Comparison of ENCODE assay signal across 14 cellular contexts in the genomic region with DNA sequence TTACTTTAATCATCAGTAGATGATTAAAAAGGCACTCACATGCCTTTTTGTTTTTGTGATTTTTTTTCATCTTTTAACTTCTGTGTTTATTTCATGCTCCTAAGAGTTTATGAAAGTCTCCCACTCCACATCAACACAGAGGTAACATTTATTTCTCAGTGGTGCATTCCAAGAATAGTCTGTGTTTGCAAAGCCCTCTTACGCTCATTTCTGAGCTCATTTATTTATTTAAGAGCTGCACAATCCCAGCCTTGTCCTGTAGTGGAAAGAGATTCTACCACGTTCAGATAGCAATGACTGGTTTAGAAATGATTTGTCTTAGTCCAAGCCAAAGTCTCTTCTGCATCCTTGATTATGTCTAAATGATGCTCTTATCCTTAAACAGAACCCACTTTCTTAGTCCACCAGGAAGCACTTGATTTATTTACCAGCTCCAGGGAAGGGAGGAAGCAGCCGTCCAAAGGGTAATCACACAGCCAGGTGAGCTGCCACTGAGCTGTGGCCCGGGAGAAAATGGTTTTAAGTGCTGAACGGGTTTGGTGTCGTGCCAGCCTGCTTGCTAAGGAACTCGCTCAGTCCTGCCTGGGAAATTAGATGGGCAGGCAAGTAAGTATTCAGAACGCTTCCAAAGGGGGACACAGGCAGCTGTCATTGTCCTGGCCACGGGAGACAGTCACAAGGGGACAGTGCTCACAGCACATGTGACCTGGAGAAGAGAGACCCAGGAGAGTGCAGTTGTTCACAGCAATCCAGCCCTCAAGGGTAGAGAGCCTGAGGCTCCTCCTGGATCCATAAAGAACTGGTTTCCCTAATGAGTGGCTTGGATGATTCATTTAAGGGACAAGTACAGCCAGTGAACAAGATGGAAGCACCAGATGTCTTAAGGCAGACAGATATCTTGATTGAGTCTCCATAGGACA.
DNase-seq lines count a peak whose midpoint lies in the region; ATAC-seq and TF ChIP-seq lines count a peak whose summit lies in the region.
"Had no signal": no experiment of that assay in that cellular context is flagged by ENCODE, and none has a peak within 500 bp of the region (broad histone marks: within the 10 kb centered on the region; RNA-seq: fewer than 3 reads in every experiment).

No MANE protein-coding gene starts in this region.

- no peak overlapping the region for H3K4me2 ChIP-seq in Karpas-422 (ENCODE audit: low read depth, low read length, poor library complexity, severe bottlenecking)

- no peak overlapping the region for H3K4me3 ChIP-seq in tibial artery
- no peak overlapping the region for H3K4me3 ChIP-seq in Karpas-422 (ENCODE audit: low read length)
- H3K4me3 ChIP-seq: K562 had no signal

- intact Hi-C loops in tibial artery (cut with DNase I; ENCODE audit: low total_unique reads) = no loop called here

- no peaks in the 10 kb centered on the region for H3K79me2 ChIP-seq in Karpas-422 (ENCODE audit: low read length)

- no peaks in the 10 kb centered on the region for H3K9me2 ChIP-seq in Karpas-422 (replicated peaks; ENCODE audit: insufficient read depth, low read length)

- no peaks in the 10 kb centered on the region for H3K27me3 ChIP-seq in tibial artery
- no peaks in the 10 kb centered on the region for H3K27me3 ChIP-seq in Karpas-422 (ENCODE audit: low read length)

- no peak for TF ChIP-seq CTCF in tibial artery (IDR thresholded peaks at IDR 0.05)

- ATAC-seq in HG02852 (IDR thresholded peaks at IDR 0.05; ENCODE audit: unreplicated experiment) (no peak), HG03045 (IDR thresholded peaks at IDR 0.05; ENCODE audit: unreplicated experiment) (no peak)
- ATAC-seq: activated naive CD8-positive, alpha-beta T cell treated with anti-CD3 and anti-CD28 coated beads, Interleukin-2, amount 50 U/mL, for 24 hours; esophagus mucosa; K562; Panc1 had no signal

- H3K36me3 ChIP-seq in tibial artery = no peaks in the 10 kb centered on the region
- no peaks in the 10 kb centered on the region for H3K36me3 ChIP-seq in Karpas-422 (ENCODE audit: insufficient read depth, low read length)

- peaks cover 0 to 40% (median 29%) of the 10 kb centered on the region in 4 donors for H3K4me1 ChIP-seq in tibial artery
- no peaks in the 10 kb centered on the region for H3K4me1 ChIP-seq in Karpas-422 (ENCODE audit: low read length)

- no peak overlapping the region for H2AFZ ChIP-seq in Karpas-422 (ENCODE audit: low read length)

- H3K27ac ChIP-seq in tibial artery (peak overlapping the region; percentile 49 to 85), Karpas-422 (ENCODE audit: low read length) (no peak overlapping the region)

- H4K20me1 ChIP-seq in Karpas-422 (ENCODE audit: insufficient read depth, low read depth, low read length) = no peaks in the 10 kb centered on the region

- H3K9ac ChIP-seq in Karpas-422 (ENCODE audit: low read length) = no peak overlapping the region

- H3K9me3 ChIP-seq in tibial artery (no peaks in the 10 kb centered on the region), Karpas-422 (ENCODE audit: low read length) (no peaks in the 10 kb centered on the region)

- DNase-seq in NCI-H146 treated with DMSO at 0.1 percent for 48 hours (lab: John Stamatoyannopoulos, UW; ENCODE audit: unreplicated experiment) = peak; percentile 51
- DNase-seq in astrocyte of the hippocampus (ENCODE audit: low read depth, low spot score) = peak; percentile 24
- peak; percentile 71 for DNase-seq in islet precursor cell
- no peak for DNase-seq in tibial artery
- no peak for DNase-seq in Karpas-422
- DNase-seq: activated B cell treated with CpG ODN at 0.5 μM for 24 hours; activated naive CD8-positive, alpha-beta T cell treated with anti-CD3 and anti-CD28 coated beads, Interleukin-2, amount 50 U/mL, for 24 hours; GF-D8; midbrain had no signal

Comparison
In these comparisons a context has a peak if more than half of its experiments do, and no peak if none do; other contexts are left out.
1. DNase-seq: peak in NCI-H146 treated with DMSO at 0.1 percent for 48 hours (single experiment), astrocyte of the hippocampus (single experiment) and islet precursor cell (single experiment); none in tibial artery (0 of 2) and Karpas-422 (single experiment).